ENCODE assay signal across 8 cellular contexts in genomic region chr16:89873109-89873821, GRCh38. TPM values are rescaled to one million over a fixed set of nuclear protein-coding genes. Genes with fewer than 3 reads are reported as not detected.
DNase-seq lines count a peak whose midpoint lies in the region; ATAC-seq and TF ChIP-seq lines count a peak whose summit lies in the region.

TCF25 (plus strand) TSS chr16:89873592; CDS start chr16:89873668, 76 bp downstream.

- H3K27ac Mint-ChIP-seq in T-helper 17 cell: peak within 1 kb of the TSS; percentile 91

- H3K36me3 ChIP-seq in left ventricle myocardium inferior (peaks cover 10% of the 10 kb centered on the region), prostate gland (no peaks in the 10 kb centered on the region), upper lobe of right lung (peaks cover 17% of the 10 kb centered on the region)

- TF ChIP-seq CTCF in GM12873 (IDR thresholded peaks at IDR 0.05; ENCODE audit: insufficient read depth, low read depth, low read length, missing control alignments) (peak; percentile 5), left ventricle myocardium inferior (IDR thresholded peaks at IDR 0.05; ENCODE audit: borderline replicate concordance) (no peak), prostate gland (IDR thresholded peaks at IDR 0.05) (no peak), upper lobe of right lung (IDR thresholded peaks at IDR 0.05) (no peak)

- H3K4me1 ChIP-seq in left ventricle myocardium inferior: peaks cover 25% of the 10 kb centered on the region
- H3K4me1 ChIP-seq in prostate gland (replicated peaks): peaks cover 5% of the 10 kb centered on the region
- H3K4me1 ChIP-seq in upper lobe of right lung: peaks cover 20% of the 10 kb centered on the region

- peaks cover 5% of the 10 kb centered on the region for H3K9me3 ChIP-seq in T-helper 17 cell (ENCODE audit: control insufficient read depth, low read length, poor library complexity, severe bottlenecking)
- peaks cover under 1% of the 10 kb centered on the region for H3K9me3 ChIP-seq in left ventricle myocardium inferior (replicated peaks)
- no peaks in the 10 kb centered on the region for H3K9me3 ChIP-seq in prostate gland
- no peaks in the 10 kb centered on the region for H3K9me3 ChIP-seq in upper lobe of right lung

- H3K27me3 Mint-ChIP-seq in T-helper 17 cell: no peaks in the 10 kb centered on the region

- intact Hi-C loops in left ventricle myocardium inferior (cut with micrococcal nuclease): no loop called here
- intact Hi-C loops in prostate gland (cut with DNase I): loop anchor here (5.0 kb wide), 2 partner anchors 151 to 171 kb away; partner anchors contain the start of genes SPATA2L, VPS9D1 and ZNF276
- intact Hi-C loops in upper lobe of right lung (cut with DNase I): no loop called here

- 1% methylated on average over 85 of the region's 89 CpGs for WGBS in prostate gland

- H3K4me1 Mint-ChIP-seq in T-helper 17 cell: peaks cover 16% of the 10 kb centered on the region

- TF ChIP-seq POLR2A in prostate gland (IDR thresholded peaks at IDR 0.05): peak; percentile 86

- H3K4me3 ChIP-seq in left ventricle myocardium inferior (peak within 1 kb of the TSS; percentile 88), prostate gland (peak within 1 kb of the TSS; percentile 65 to 88), upper lobe of right lung (peak within 1 kb of the TSS; percentile 80)

- H3K4me3 Mint-ChIP-seq in T-helper 17 cell: peak within 1 kb of the TSS; percentile 93

- H3K27ac ChIP-seq in left ventricle myocardium inferior (replicated peaks) (peak within 1 kb of the TSS; percentile 100), prostate gland (peak within 1 kb of the TSS; percentile 97 to 100), upper lobe of right lung (peak within 1 kb of the TSS; percentile 94)

- ATAC-seq in HG02763 (IDR thresholded peaks at IDR 0.05; ENCODE audit: unreplicated experiment) (peak; percentile 52), T-helper 17 cell (peak; percentile 29), upper lobe of right lung (peak; percentile 72)

- peak; percentile 87 for DNase-seq in NCI-H1436 (lab: John Stamatoyannopoulos, UW)
- DNase-seq in T-helper 17 cell: peak; percentile 75 to 85 (median 85)
- DNase-seq in amniotic stem cell (lab: John Stamatoyannopoulos, UW): peak; percentile 48
- DNase-seq in left ventricle myocardium inferior: peak; percentile 83
- peak; percentile 73 for DNase-seq in prostate gland (ENCODE audit: low spot score)
- DNase-seq in upper lobe of right lung: peak; percentile 93

- peaks cover 4% of the 10 kb centered on the region for H3K36me3 Mint-ChIP-seq in T-helper 17 cell (ENCODE audit: low read depth)

- H3K27me3 ChIP-seq in left ventricle myocardium inferior (ENCODE audit: low read depth) (no peaks in the 10 kb centered on the region), prostate gland (replicated peaks; ENCODE audit: insufficient read depth) (no peaks in the 10 kb centered on the region), upper lobe of right lung (no peaks in the 10 kb centered on the region)

RNA-seq across cellular contexts. Expression of gene TCF25, which starts in this region (rescaled TPM):
- total RNA-seq in T-helper 17 cell: 100 to 1,000 TPM; 393 to 428 TPM
- 82.6 TPM for total RNA-seq in left ventricle myocardium inferior
- 100 to 1,000 TPM; 141 to 302 TPM for total RNA-seq in prostate gland
- total RNA-seq in upper lobe of right lung: 162 TPM

Comparison
In these comparisons a context has a peak if more than half of its experiments do, and no peak if none do; other contexts are left out.
1. Peak in every context shown above with its lines: DNase-seq, ATAC-seq, H3K4me3 ChIP-seq and H3K27ac ChIP-seq.